ENCODE assay signal across 8 cellular contexts in the genomic region with DNA sequence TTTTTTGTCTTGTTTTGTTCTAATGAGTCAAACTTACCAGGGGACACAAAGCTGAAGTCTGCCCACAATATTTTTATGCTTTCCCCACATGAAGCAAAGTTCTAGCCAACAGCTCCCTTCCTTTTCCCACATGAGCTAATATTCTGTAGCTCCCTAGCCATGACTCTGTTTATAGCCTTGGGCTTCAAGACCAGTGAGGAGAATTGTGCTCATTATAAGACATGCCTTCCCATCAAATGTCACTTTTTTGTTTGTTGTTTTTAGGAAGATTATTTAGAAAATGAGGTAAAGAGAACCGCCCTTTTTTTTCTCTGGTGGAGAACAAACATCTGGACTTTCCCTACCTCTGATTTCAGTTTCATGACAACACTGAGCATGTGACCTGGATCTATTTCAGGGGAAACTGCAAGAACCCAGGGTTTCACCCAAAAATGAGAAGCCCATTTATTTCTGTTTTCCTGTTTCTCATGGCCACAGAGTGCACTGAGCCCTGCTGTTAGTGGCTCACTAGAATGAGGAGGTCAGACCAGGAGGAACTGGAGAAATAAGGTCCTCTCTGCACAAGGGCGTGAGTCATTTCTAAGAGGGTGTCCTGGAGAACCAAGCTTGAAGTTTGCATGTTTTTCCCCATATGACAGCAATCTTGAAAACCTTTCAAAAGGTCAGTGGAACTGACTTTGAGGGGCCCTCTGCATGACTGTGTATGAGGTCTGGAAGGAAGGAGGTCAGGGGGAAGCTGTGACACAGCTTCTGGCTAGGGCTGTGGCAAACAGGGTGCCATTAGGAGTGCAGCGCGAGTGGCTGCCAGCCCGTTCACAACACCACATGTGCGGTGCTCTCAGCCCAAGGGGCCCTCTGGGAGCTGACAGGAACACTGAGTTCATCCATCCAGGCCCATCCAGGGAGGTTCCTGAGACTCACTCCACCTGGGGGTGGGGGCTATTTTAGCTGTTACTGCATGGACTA. TPM values are rescaled to one million over a fixed set of nuclear protein-coding genes. Genes with fewer than 3 reads are reported as not detected.
DNase-seq lines count a peak whose midpoint lies in the region; ATAC-seq lines count a peak whose summit lies in the region.

No MANE protein-coding gene starts in this region.

- H3K27ac Mint-ChIP-seq in activated CD4-positive, alpha-beta memory T cell treated with anti-CD3 and anti-CD28 coated beads for 36 hours, result peak overlapping the region; percentile 64

- H3K27me3 ChIP-seq in BLaER1 treated with 17β-estradiol and CSF1 and Interleukin-3, amounts not matched to agents 10 nM and 100 nM, result no peaks in the 10 kb centered on the region

- peak overlapping the region in 3 of 10 experiments; percentile 1 to 14 (median 3); a peak in 2 of 20 replicates for H3K4me3 ChIP-seq in BLaER1 treated with 17β-estradiol and CSF1 and Interleukin-3, amounts not matched to agents 10 nM and 100 nM

- H3K4me3 Mint-ChIP-seq in activated CD4-positive, alpha-beta memory T cell treated with anti-CD3 and anti-CD28 coated beads for 36 hours, result no peak overlapping the region

- H3K27ac ChIP-seq in BLaER1 treated with 17β-estradiol and CSF1 and Interleukin-3, amounts not matched to agents 10 nM and 100 nM, result peak overlapping the region; percentile 18 to 86 (median 73); a peak in 20 of 22 replicates

- POLR2A ChIA-PET in activated CD4-positive, alpha-beta memory T cell treated with anti-CD3 and anti-CD28 coated beads for 36 hours (lab: Charles Lee), result interaction anchor here (0.8 to 1.6 kb wide), 4 partner anchors 9 to 56 kb away, joined by 3 to 6 read pairs (median 3); no protein-coding TSS in a partner anchor

- peak overlapping the region; percentile 7 to 75 (median 50); a peak in 16 of 22 replicates for H3K9ac ChIP-seq in BLaER1 treated with 17β-estradiol and CSF1 and Interleukin-3, amounts not matched to agents 10 nM and 100 nM

- no peaks in the 10 kb centered on the region for H3K27me3 Mint-ChIP-seq in activated CD4-positive, alpha-beta memory T cell treated with anti-CD3 and anti-CD28 coated beads for 36 hours

- H4K20me1 ChIP-seq in BLaER1 treated with 17β-estradiol and CSF1 and Interleukin-3, amounts not matched to agents 10 nM and 100 nM, result peaks cover 0 to 4% (median 0%) of the 10 kb centered on the region in 11 experiments; a peak in 2 of 22 replicates

- H3K9me3 ChIP-seq in BLaER1 treated with 17β-estradiol and CSF1 and Interleukin-3, amounts not matched to agents 10 nM and 100 nM (replicated peaks in 1 of 11), result peaks cover 0 to 23% (median 10%) of the 10 kb centered on the region in 11 experiments; a peak in 8 of 22 replicates

- DNase-seq in activated CD4-positive, alpha-beta memory T cell treated with anti-CD3 and anti-CD28 coated beads for 36 hours, result peak; percentile 46
- peak; percentile 40 to 76 for DNase-seq in lung microvascular endothelial cell (ENCODE audit: low read depth in 2 of 2)
- no peak for DNase-seq in left colon
- no peak for DNase-seq in cerebellar cortex (ENCODE audit: low spot score)
- no peak for DNase-seq in HuH-7.5 (ENCODE audit: low spot score)

- peaks cover 42% of the 10 kb centered on the region for H3K4me1 Mint-ChIP-seq in activated CD4-positive, alpha-beta memory T cell treated with anti-CD3 and anti-CD28 coated beads for 36 hours (ENCODE audit: low read depth)

- intact Hi-C loops in activated CD4-positive, alpha-beta memory T cell treated with anti-CD3 and anti-CD28 coated beads for 36 hours (cut with micrococcal nuclease), result loop anchor here (5.0 kb wide), 1 partner anchor 41 kb away; no protein-coding TSS in a partner anchor
- intact Hi-C loops in left colon (cut with DNase I, micrococcal nuclease), result no loop called here

- CTCF ChIA-PET in activated CD4-positive, alpha-beta memory T cell treated with anti-CD3 and anti-CD28 coated beads for 36 hours (lab: Charles Lee), result interaction anchor here (0.6 to 1.0 kb wide), 2 partner anchors 13 to 114 kb away, joined by 3 to 4 read pairs; no protein-coding TSS in a partner anchor

- H3K9me3 Mint-ChIP-seq in activated CD4-positive, alpha-beta memory T cell treated with anti-CD3 and anti-CD28 coated beads for 36 hours, result no peaks in the 10 kb centered on the region

- peaks cover 41 to 57% (median 43%) of the 10 kb centered on the region in 10 experiments for H3K4me1 ChIP-seq in BLaER1 treated with 17β-estradiol and CSF1 and Interleukin-3, amounts not matched to agents 10 nM and 100 nM

- peaks cover 0 to 13% (median 0%) of the 10 kb centered on the region in 11 experiments; a peak in 5 of 22 replicates for H3K36me3 ChIP-seq in BLaER1 treated with 17β-estradiol and CSF1 and Interleukin-3, amounts not matched to agents 10 nM and 100 nM

- peaks cover 18% of the 10 kb centered on the region for H3K36me3 Mint-ChIP-seq in activated CD4-positive, alpha-beta memory T cell treated with anti-CD3 and anti-CD28 coated beads for 36 hours

- peak overlapping the region; percentile 67 to 92 (median 81) for H3K4me2 ChIP-seq in BLaER1 treated with 17β-estradiol and CSF1 and Interleukin-3, amounts not matched to agents 10 nM and 100 nM

- ATAC-seq in GM19043 (IDR thresholded peaks at IDR 0.05; ENCODE audit: low read depth, unreplicated experiment) (peak; percentile 89), HG03097 (IDR thresholded peaks at IDR 0.05; ENCODE audit: low FRiP score, unreplicated experiment) (peak; percentile 82), left colon (no peak)

RNA-seq across cellular contexts. Expression of a gene that starts 55.1 kb away (rescaled TPM):
- total RNA-seq in activated CD4-positive, alpha-beta memory T cell treated with anti-CD3 and anti-CD28 coated beads for 36 hours, result 1 to 10 TPM; 5.1 to 6.1 TPM
- total RNA-seq in lung microvascular endothelial cell, result 24.2 and 34.5 TPM in 2 replicates
- 1 to 10 TPM; 2.5 to 3.1 TPM for total RNA-seq in left colon

Comparison
In these comparisons a context has a peak if more than half of its experiments do, and no peak if none do; other contexts are left out.
1. DNase-seq: peak in activated CD4-positive, alpha-beta memory T cell treated with anti-CD3 and anti-CD28 coated beads for 36 hours (single experiment) and lung microvascular endothelial cell (2 of 2); none in left colon (0 of 2), cerebellar cortex (single experiment) and HuH-7.5 (single experiment).